8 cellular contexts compared by ENCODE assay signal in genomic region chr10:79347894-79348639, GRCh38. TPM values are rescaled to one million over a fixed set of nuclear protein-coding genes. Genes with fewer than 3 reads are reported as not detected.
A peak's percentile ranks its signal among the peaks of the same experiment; 100 is the strongest.
DNase-seq lines count a peak whose midpoint lies in the region; ATAC-seq and TF ChIP-seq lines count a peak whose summit lies in the region.

No MANE protein-coding gene starts in this region.

- H3K4me1 Mint-ChIP-seq in Calu3 (ENCODE audit: low read depth, unreplicated experiment) (no peaks in the 10 kb centered on the region), T-helper 17 cell (peaks cover 29% of the 10 kb centered on the region)

- H3F3A ChIP-seq in smooth muscle cell (ENCODE audit: low read depth): no peaks in the 10 kb centered on the region

- H4K20me1 ChIP-seq in smooth muscle cell (ENCODE audit: low read depth): peaks cover 44% of the 10 kb centered on the region

- whole genome bisulfite sequencing in smooth muscle cell (ENCODE audit: low lambda C conversion rate): 15% methylated on average over 33 of the region's 34 CpGs

- ATAC-seq in GM19463 (IDR thresholded peaks at IDR 0.05; ENCODE audit: unreplicated experiment) (peak; percentile 73), HG03575 (IDR thresholded peaks at IDR 0.05; ENCODE audit: extremely low read depth, insufficient number of reproducible peaks, low FRiP score, unreplicated experiment) (peak; percentile 36), T-helper 17 cell (peak; percentile 65)

- BruUV-seq in Calu3 (replicated peaks; lab: Mats Ljungman, UMichigan): TSS peak; percentile 32

- peaks cover 5% of the 10 kb centered on the region for H3K36me3 ChIP-seq in smooth muscle cell (ENCODE audit: low read depth)

- H3K27me3 Mint-ChIP-seq in Calu3 (ENCODE audit: unreplicated experiment) (no peaks in the 10 kb centered on the region), T-helper 17 cell (no peaks in the 10 kb centered on the region)

- H3K4me2 ChIP-seq in smooth muscle cell: peak overlapping the region; percentile 96

- peak; percentile 78 for DNase-seq in Calu3
- DNase-seq in T-helper 17 cell: peak; percentile 53 to 63 (median 63)
- peak; percentile 68 for DNase-seq in astrocyte of the spinal cord (ENCODE audit: low read depth, low spot score)
- DNase-seq in smooth muscle cell (lab: John Stamatoyannopoulos, UW; ENCODE audit: unreplicated experiment): no peak
- no peak for DNase-seq in SHP77 (lab: John Stamatoyannopoulos, UW)

- no peaks in the 10 kb centered on the region for H3K9me3 ChIP-seq in T-helper 17 cell (ENCODE audit: control insufficient read depth, low read length, poor library complexity, severe bottlenecking)
- no peaks in the 10 kb centered on the region for H3K9me3 ChIP-seq in iPS-18c (ENCODE audit: control insufficient read depth, insufficient read depth, low read length)
- H3K9me3 ChIP-seq in smooth muscle cell (replicated peaks; ENCODE audit: low read depth): no peaks in the 10 kb centered on the region

- intact Hi-C loops in Calu3 (cut with micrococcal nuclease; ENCODE audit: unreplicated experiment): no loop called here

- TF ChIP-seq CTCF in Calu3 (IDR thresholded peaks at IDR 0.05; ENCODE audit: unreplicated experiment) (no peak), astrocyte of the spinal cord (IDR thresholded peaks at IDR 0.05; ENCODE audit: low read depth, low read length) (no peak), smooth muscle cell (IDR thresholded peaks at IDR 0.05; ENCODE audit: borderline replicate concordance, insufficient read depth, poor library complexity, severe bottlenecking) (no peak)

- H3K79me2 ChIP-seq in smooth muscle cell (ENCODE audit: low read depth): peaks cover 17% of the 10 kb centered on the region

- H3K36me3 Mint-ChIP-seq in Calu3 (ENCODE audit: insufficient read depth, unreplicated experiment) (peaks cover 35% of the 10 kb centered on the region), T-helper 17 cell (ENCODE audit: low read depth) (peaks cover 5% of the 10 kb centered on the region)

- H3K9me3 Mint-ChIP-seq in Calu3 (ENCODE audit: low read depth, unreplicated experiment): no peaks in the 10 kb centered on the region

- in situ Hi-C loops in astrocyte of the spinal cord (cut with HindIII; ENCODE audit: low sequenced_read_pairs): no loop called here

- no peaks in the 10 kb centered on the region for H3K27me3 ChIP-seq in smooth muscle cell (ENCODE audit: low read depth)

- peak overlapping the region; percentile 92 for H3K4me3 Mint-ChIP-seq in Calu3 (ENCODE audit: low read depth, unreplicated experiment)
- H3K4me3 Mint-ChIP-seq in T-helper 17 cell: peak overlapping the region; percentile 90

- H3K27ac Mint-ChIP-seq in Calu3 (ENCODE audit: unreplicated experiment) (peak overlapping the region; percentile 68), T-helper 17 cell (peak overlapping the region; percentile 92)

- peaks cover 7% of the 10 kb centered on the region for H3K4me1 ChIP-seq in smooth muscle cell (ENCODE audit: low read depth)

- peak overlapping the region; percentile 28 for H3K27ac ChIP-seq in smooth muscle cell (ENCODE audit: low read depth)

- H3K9ac ChIP-seq in smooth muscle cell (ENCODE audit: low read depth): peak overlapping the region; percentile 86

- peak overlapping the region; percentile 76 for H3K4me3 ChIP-seq in astrocyte of the spinal cord (ENCODE audit: low read depth, low read length)
- H3K4me3 ChIP-seq in iPS-18c (ENCODE audit: insufficient read depth, low read depth, low read length): peak overlapping the region; percentile 84
- peak overlapping the region; percentile 86 for H3K4me3 ChIP-seq in smooth muscle cell

- CTCF ChIA-PET in Calu3 (lab: Charles Lee): no interaction called here

- H2AFZ ChIP-seq in smooth muscle cell (ENCODE audit: low read depth): peak overlapping the region; percentile 35

RNA-seq across cellular contexts. Expression of gene PPIF, which starts 0.8 kb away (rescaled TPM):
- 77.2 and 86.2 TPM in 2 replicates for total RNA-seq in Calu3 (2022)
- total RNA-seq in T-helper 17 cell: 10 to 100 TPM; 59.4 to 82.3 TPM
- total RNA-seq in smooth muscle cell: 24.3 and 28.5 TPM in 2 replicates
- 29.7 and 35.2 TPM in 2 replicates for polyA plus RNA-seq in smooth muscle cell

Comparison
In these comparisons a context has a peak if more than half of its experiments do, and no peak if none do; other contexts are left out.
1. DNase-seq: peak in Calu3 (single experiment), T-helper 17 cell (3 of 3) and astrocyte of the spinal cord (single experiment); none in smooth muscle cell (single experiment) and SHP77 (0 of 2).
2. Peak in every context shown above with its lines, with median percentiles within 50 percentile points of each other: ATAC-seq and H3K4me3 ChIP-seq.